In the genomic region with DNA sequence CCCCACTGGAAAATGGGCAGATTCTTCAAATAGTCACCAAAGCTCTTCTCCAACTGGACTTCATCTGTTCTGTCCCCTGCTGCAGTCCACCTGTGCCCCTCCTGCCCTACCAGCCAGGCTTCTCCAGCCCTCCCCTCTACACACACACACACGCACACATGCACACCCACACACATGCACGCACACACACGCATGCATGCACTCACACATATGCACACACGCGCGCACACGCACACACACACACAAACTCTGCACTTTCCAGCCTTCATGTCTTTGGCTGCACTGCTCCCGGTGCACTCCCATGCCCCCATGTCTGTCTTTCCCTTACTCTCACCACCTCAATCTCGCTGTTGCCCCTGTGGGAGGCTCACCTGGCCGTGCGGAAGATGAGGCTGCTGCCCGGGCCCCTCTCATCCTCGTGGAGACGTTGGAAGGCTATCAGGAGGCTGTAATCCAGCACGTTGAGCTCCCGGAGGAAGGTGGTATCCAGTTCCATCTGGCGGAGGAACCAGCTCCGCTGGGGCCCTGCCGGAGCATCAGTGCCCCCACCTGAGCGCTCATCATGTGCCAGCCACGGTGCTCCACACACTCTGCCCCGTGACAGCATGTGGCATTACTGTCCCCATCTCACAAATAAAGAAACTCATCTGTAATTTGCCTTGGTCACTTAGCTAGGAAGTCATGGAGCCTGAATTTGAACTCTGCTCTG, we compare ENCODE assay signal across 18 cellular contexts. TPM values are rescaled to one million over a fixed set of nuclear protein-coding genes. Genes with fewer than 3 reads are reported as not detected.
"Had no signal": no experiment of that assay in that cellular context is flagged by ENCODE, and none has a peak within 500 bp of the region (broad histone marks: within the 10 kb centered on the region; RNA-seq: fewer than 3 reads in every experiment).

No MANE protein-coding gene starts in this region.

- ATAC-seq: activated CD4-positive, alpha-beta T cell treated with anti-CD3 and anti-CD28 coated beads for 36 hours; activated CD8-positive, alpha-beta memory T cell treated with anti-CD3 and anti-CD28 coated beads, Interleukin-2, amount 10 ng/mL, durations not matched to agents 7 days and 5 days; effector memory CD8-positive, alpha-beta T cell; left ventricle myocardium superior; right lobe of liver; stimulated activated effector memory CD8-positive, alpha-beta T cell treated with anti-CD3 and anti-CD28 coated beads, Interleukin-12 subunit alpha, Interleukin-12 subunit beta, amount 100 ng/mL, for 72 hours had no signal

- H3K4me3 Mint-ChIP-seq: activated CD4-positive, alpha-beta memory T cell treated with anti-CD3 and anti-CD28 coated beads, Interleukin-2, amount 10 ng/mL, durations not matched to agents 7 days and 5 days; activated CD4-positive, alpha-beta T cell treated with anti-CD3 and anti-CD28 coated beads for 36 hours; activated CD8-positive, alpha-beta memory T cell treated with anti-CD3 and anti-CD28 coated beads, Interleukin-2, amount 10 ng/mL, durations not matched to agents 7 days and 5 days; effector memory CD8-positive, alpha-beta T cell; immature natural killer cell; stimulated activated effector memory CD8-positive, alpha-beta T cell treated with anti-CD3 and anti-CD28 coated beads, Interleukin-12 subunit alpha, Interleukin-12 subunit beta, amount 100 ng/mL, for 72 hours had no signal

- H3K27ac ChIP-seq: esophagus squamous epithelium, ovary, right lobe of liver, stomach had no signal

- H3K4me3 ChIP-seq: esophagus squamous epithelium, ovary, right lobe of liver, stomach had no signal

- H3K9me3 Mint-ChIP-seq: activated CD4-positive, alpha-beta memory T cell treated with anti-CD3 and anti-CD28 coated beads, Interleukin-2, amount 10 ng/mL, durations not matched to agents 7 days and 5 days; activated T-helper 2 cell treated with anti-CD3 and anti-CD28 coated beads, Interferon-gamma antibody, Interleukin-2, Interleukin-4, amounts not matched to agents 10 μg/mL and 5 μg/mL and 100 μg/mL, durations not matched to agents 14 hours and 24 hours and 36 hours; effector memory CD8-positive, alpha-beta T cell; immature natural killer cell; naive B cell; stimulated activated effector memory CD8-positive, alpha-beta T cell treated with anti-CD3 and anti-CD28 coated beads, Interleukin-12 subunit alpha, Interleukin-12 subunit beta, amount 100 ng/mL, for 72 hours had no signal

- H3K27ac Mint-ChIP-seq: activated CD4-positive, alpha-beta memory T cell treated with anti-CD3 and anti-CD28 coated beads, Interleukin-2, amount 10 ng/mL, durations not matched to agents 7 days and 5 days; activated CD4-positive, alpha-beta T cell treated with anti-CD3 and anti-CD28 coated beads for 36 hours; activated CD8-positive, alpha-beta memory T cell treated with anti-CD3 and anti-CD28 coated beads, Interleukin-2, amount 10 ng/mL, durations not matched to agents 7 days and 5 days; activated T-helper 2 cell treated with anti-CD3 and anti-CD28 coated beads, Interferon-gamma antibody, Interleukin-2, Interleukin-4, amounts not matched to agents 10 μg/mL and 5 μg/mL and 100 μg/mL, durations not matched to agents 14 hours and 24 hours and 36 hours; effector memory CD8-positive, alpha-beta T cell; immature natural killer cell; stimulated activated effector memory CD8-positive, alpha-beta T cell treated with anti-CD3 and anti-CD28 coated beads, Interleukin-12 subunit alpha, Interleukin-12 subunit beta, amount 100 ng/mL, for 72 hours had no signal

- H3K36me3 ChIP-seq: esophagus squamous epithelium, ovary, right lobe of liver, stomach had no signal

- DNase-seq: activated CD4-positive, alpha-beta memory T cell treated with anti-CD3 and anti-CD28 coated beads, Interleukin-2, amount 10 ng/mL, durations not matched to agents 7 days and 5 days; activated CD4-positive, alpha-beta T cell treated with anti-CD3 and anti-CD28 coated beads for 36 hours; activated CD8-positive, alpha-beta memory T cell treated with anti-CD3 and anti-CD28 coated beads, Interleukin-2, amount 10 ng/mL, durations not matched to agents 7 days and 5 days; activated naive CD4-positive, alpha-beta T cell treated with Interleukin-2 at 50 U/mL for 16 hours; effector memory CD8-positive, alpha-beta T cell; esophagus squamous epithelium; immature natural killer cell; left ventricle myocardium superior; naive B cell; ovary; right lobe of liver; small intestine; stimulated activated CD4-positive, alpha-beta T cell treated with anti-CD3 and anti-CD28 coated beads, Interleukin-15, amount 100 ng/mL, for 24 hours; stimulated activated CD4-positive, alpha-beta T cell treated with anti-CD3 and anti-CD28 coated beads, Interleukin-2, amount 100 ng/mL, for 48 hours; stomach; trophoblast cell had no signal

- H3K9me3 ChIP-seq: esophagus squamous epithelium, ovary, right lobe of liver, stomach had no signal

- H3K27me3 ChIP-seq: ovary had no signal

- H3K36me3 Mint-ChIP-seq: activated CD8-positive, alpha-beta memory T cell treated with anti-CD3 and anti-CD28 coated beads, Interleukin-2, amount 10 ng/mL, durations not matched to agents 7 days and 5 days; naive B cell had no signal

RNA-seq across cellular contexts. Expression of a gene that starts 5.7 kb away (rescaled TPM):
- total RNA-seq: left ventricle myocardium superior had no signal
